15 cellular contexts compared by ENCODE assay signal in genomic region chr9:69667306-69667705, GRCh38. TPM values are rescaled to one million over a fixed set of nuclear protein-coding genes. Genes with fewer than 3 reads are reported as not detected.
DNase-seq lines count a peak whose midpoint lies in the region; ATAC-seq and TF ChIP-seq lines count a peak whose summit lies in the region.
"Had no signal": no experiment of that assay in that cellular context is flagged by ENCODE, and none has a peak within 500 bp of the region (broad histone marks: within the 10 kb centered on the region; RNA-seq: fewer than 3 reads in every experiment).

No MANE protein-coding gene starts in this region.

- TF ChIP-seq CTCF in astrocyte of the cerebellum (IDR thresholded peaks at IDR 0.05; ENCODE audit: low read depth, low read length, missing control alignments): no peak
- no peak for TF ChIP-seq CTCF in CD4-positive, alpha-beta T cell (IDR thresholded peaks at IDR 0.05)

- in situ Hi-C loops in astrocyte of the cerebellum (cut with HindIII; ENCODE audit: low sequenced_read_pairs): no loop called here

- no peak overlapping the region for H3K9ac ChIP-seq in HUES64 (ENCODE audit: low read depth, low read length)

- H3K4me1 ChIP-seq in HUES64 (ENCODE audit: insufficient read depth, low read length): peaks cover 19% of the 10 kb centered on the region

- peak overlapping the region; percentile 23; the same call in 1 of the 2 replicates for H3K27ac ChIP-seq in HUES64 (ENCODE audit: low read depth, low read length)
- no peak overlapping the region for H3K27ac ChIP-seq in CD4-positive, alpha-beta T cell (ENCODE audit: low read depth, low read length)

- peaks cover 25% of the 10 kb centered on the region for H3K27me3 ChIP-seq in HUES64 (ENCODE audit: insufficient read depth, low read length)
- peaks cover 6% of the 10 kb centered on the region for H3K27me3 ChIP-seq in CD4-positive, alpha-beta T cell (ENCODE audit: control insufficient read depth, insufficient read depth, low read length)

- POLR2A ChIA-PET in CD4-positive, alpha-beta T cell (lab: Charles Lee): no interaction called here

- no peak overlapping the region for H3K4me3 Mint-ChIP-seq in CD4-positive, alpha-beta T cell
- H3K4me3 Mint-ChIP-seq: B cell; CD4-positive, alpha-beta memory T cell; H9 had no signal

- no peaks in the 10 kb centered on the region for H3K36me3 ChIP-seq in HUES64 (ENCODE audit: insufficient read depth, low read length)

- WGBS in HUES64: 58% methylated on average over 1 of the region's 1 CpG

- no peaks in the 10 kb centered on the region for H3K9me3 ChIP-seq in HUES64 (ENCODE audit: insufficient read depth, low read depth, low read length)
- no peaks in the 10 kb centered on the region for H3K9me3 ChIP-seq in CD4-positive, alpha-beta T cell (ENCODE audit: control insufficient read depth, low read length)

- no peak overlapping the region for H3K4me3 ChIP-seq in HUES64 (ENCODE audit: low read length)
- no peak overlapping the region for H3K4me3 ChIP-seq in astrocyte of the cerebellum (ENCODE audit: low read depth, low read length)

- DNase-seq in ELF-1 (ENCODE audit: low read depth, low spot score): peak; percentile 19
- DNase-seq in astrocyte of the cerebellum (ENCODE audit: low read depth): peak; percentile 35
- DNase-seq in kidney tubule cell (ENCODE audit: low spot score): peak; percentile 59
- DNase-seq in NOMO-1 (lab: John Stamatoyannopoulos, UW; ENCODE audit: unreplicated experiment in 2 of 2): no peak
- DNase-seq in NCI-H2081 (lab: John Stamatoyannopoulos, UW): no peak
- DNase-seq in CD4-positive, alpha-beta T cell: no peak
- DNase-seq: CD4-positive, alpha-beta memory T cell; H9; NCI-H1092; NCI-H1694 treated with DMSO at 0.1 percent for 48 hours; NCI-H446 treated with DMSO at 0.1 percent for 48 hours had no signal

- H3K4me1 Mint-ChIP-seq in CD4-positive, alpha-beta T cell (ENCODE audit: low read depth): peaks cover 9% of the 10 kb centered on the region

- H3K27me3 Mint-ChIP-seq in CD4-positive, alpha-beta T cell: peaks cover 37% of the 10 kb centered on the region

- no peak overlapping the region for H3K27ac Mint-ChIP-seq in CD4-positive, alpha-beta T cell
- H3K27ac Mint-ChIP-seq: B cell; CD4-positive, alpha-beta memory T cell; H9 had no signal

- no peaks in the 10 kb centered on the region for H3K36me3 Mint-ChIP-seq in CD4-positive, alpha-beta T cell (ENCODE audit: low read depth)
- H3K36me3 Mint-ChIP-seq: CD4-positive, alpha-beta memory T cell had no signal

- intact Hi-C loops in CD4-positive, alpha-beta T cell (cut with DNase I, micrococcal nuclease): no loop called here

- H3K9me3 Mint-ChIP-seq in CD4-positive, alpha-beta T cell: no peaks in the 10 kb centered on the region
- H3K9me3 Mint-ChIP-seq: CD4-positive, alpha-beta memory T cell; H9 had no signal

- CTCF ChIA-PET in CD4-positive, alpha-beta T cell (lab: Charles Lee): no interaction called here

- ATAC-seq in GM21381 (IDR thresholded peaks at IDR 0.05; ENCODE audit: unreplicated experiment): no peak
- ATAC-seq in CD4-positive, alpha-beta T cell (ENCODE audit: poor library complexity): no peak

RNA-seq across cellular contexts. Expression of gene APBA1, which starts 4.9 kb away (rescaled TPM):
- polyA plus RNA-seq in HUES64 (2013, experiment 1 of 2): 0.65 TPM
- 1.2 TPM for polyA plus RNA-seq in HUES64 (2013, experiment 2 of 2)
- total RNA-seq in CD4-positive, alpha-beta T cell: 1 to 10 TPM in 1 of 2 experiments, under 1 TPM in 1; 0.47 to 1.4 TPM
- total RNA-seq: OCI-LY7 had no signal

Comparison
In these comparisons a context has a peak if more than half of its experiments do, and no peak if none do; other contexts are left out.
1. DNase-seq: peak in ELF-1 (single experiment), astrocyte of the cerebellum (single experiment) and kidney tubule cell (single experiment); none in NOMO-1 (0 of 2), NCI-H2081 (0 of 2) and CD4-positive, alpha-beta T cell (0 of 10).